ENCODE assay signal across 16 cellular contexts in genomic region chr10:93224005-93224779, GRCh38.
DNase-seq lines count a peak whose midpoint lies in the region; ATAC-seq and TF ChIP-seq lines count a peak whose summit lies in the region.
"Had no signal": no experiment of that assay in that cellular context is flagged by ENCODE, and none has a peak within 500 bp of the region (broad histone marks: within the 10 kb centered on the region; RNA-seq: fewer than 3 reads in every experiment).

No MANE protein-coding gene starts in this region.

- no peaks in the 10 kb centered on the region for H4K20me1 ChIP-seq in OCI-LY3 (ENCODE audit: insufficient read depth, low read length)

- ATAC-seq in GM18868 (IDR thresholded peaks at IDR 0.05; ENCODE audit: unreplicated experiment) = no peak
- no peak for ATAC-seq in GM19395 (IDR thresholded peaks at IDR 0.05; ENCODE audit: unreplicated experiment)
- ATAC-seq: left lobe of liver had no signal

- no peaks in the 10 kb centered on the region for H3K9me3 ChIP-seq in OCI-LY3 (ENCODE audit: insufficient read depth, low read length)
- H3K9me3 ChIP-seq: MG63 had no signal

- no peak overlapping the region for H2AFZ ChIP-seq in OCI-LY3 (ENCODE audit: low read depth, low read length)

- TF ChIP-seq CTCF in GM06990 (IDR thresholded peaks at IDR 0.05; ENCODE audit: insufficient read depth, low read length, poor library complexity, severe bottlenecking) (peak; percentile 36), OCI-LY3 (IDR thresholded peaks at IDR 0.05; ENCODE audit: low read depth, low read length) (peak; percentile 24; the same call in 1 of the 2 replicates)

- H3K36me3 ChIP-seq in GM06990 (ENCODE audit: control insufficient read depth, insufficient read depth, low read length) (no peaks in the 10 kb centered on the region), OCI-LY3 (replicated peaks; ENCODE audit: low read depth, low read length) (no peaks in the 10 kb centered on the region)
- H3K36me3 ChIP-seq: MG63 had no signal

- CTCF ChIA-PET in activated naive CD4-positive, alpha-beta T cell treated with anti-CD3 and anti-CD28 coated beads for 36 hours (lab: Charles Lee) = interaction anchor here (0.8 kb wide), 1 partner anchor 259 kb away, joined by 4 read pairs; no protein-coding TSS in a partner anchor

- no peak overlapping the region for H3K9ac ChIP-seq in OCI-LY3 (ENCODE audit: low read length)

- no peaks in the 10 kb centered on the region for H3K4me1 Mint-ChIP-seq in activated naive CD4-positive, alpha-beta T cell treated with anti-CD3 and anti-CD28 coated beads for 36 hours (ENCODE audit: low read depth)
- H3K4me1 Mint-ChIP-seq: activated naive CD4-positive, alpha-beta T cell treated with anti-CD3 and anti-CD28 coated beads, Interleukin-2, amount 10 ng/mL, durations not matched to agents 7 days and 5 days; naive B cell had no signal

- no peak overlapping the region for H3K4me2 ChIP-seq in OCI-LY3 (ENCODE audit: low read length)

- no peaks in the 10 kb centered on the region for H3K36me3 Mint-ChIP-seq in activated naive CD4-positive, alpha-beta T cell treated with anti-CD3 and anti-CD28 coated beads for 36 hours (ENCODE audit: low read depth)
- H3K36me3 Mint-ChIP-seq: activated naive CD4-positive, alpha-beta T cell treated with anti-CD3 and anti-CD28 coated beads, Interleukin-2, amount 10 ng/mL, durations not matched to agents 7 days and 5 days; naive B cell had no signal

- H3K27ac Mint-ChIP-seq in activated naive CD4-positive, alpha-beta T cell treated with anti-CD3 and anti-CD28 coated beads for 36 hours = no peak overlapping the region
- H3K27ac Mint-ChIP-seq: activated naive CD4-positive, alpha-beta T cell treated with anti-CD3 and anti-CD28 coated beads, Interleukin-2, amount 10 ng/mL, durations not matched to agents 7 days and 5 days had no signal

- peaks cover 2% of the 10 kb centered on the region; the same call in 1 of the 2 replicates for H3K27me3 ChIP-seq in GM06990 (replicated peaks; ENCODE audit: control insufficient read depth, insufficient read depth, low read length)
- no peaks in the 10 kb centered on the region for H3K27me3 ChIP-seq in OCI-LY3 (ENCODE audit: low read depth, low read length)
- H3K27me3 ChIP-seq: MG63 had no signal

- H3K4me3 ChIP-seq in GM06990 (replicated peaks; ENCODE audit: low read depth, low read length) (no peak overlapping the region), OCI-LY3 (ENCODE audit: low read length) (no peak overlapping the region)
- H3K4me3 ChIP-seq: MG63 had no signal

- H3K9me3 Mint-ChIP-seq in activated naive CD4-positive, alpha-beta T cell treated with anti-CD3 and anti-CD28 coated beads for 36 hours = no peaks in the 10 kb centered on the region
- H3K9me3 Mint-ChIP-seq: activated naive CD4-positive, alpha-beta T cell treated with anti-CD3 and anti-CD28 coated beads, Interleukin-2, amount 10 ng/mL, durations not matched to agents 7 days and 5 days had no signal

- H3K27me3 Mint-ChIP-seq in activated naive CD4-positive, alpha-beta T cell treated with anti-CD3 and anti-CD28 coated beads for 36 hours (ENCODE audit: low read depth) = no peaks in the 10 kb centered on the region
- H3K27me3 Mint-ChIP-seq: activated naive CD4-positive, alpha-beta T cell treated with anti-CD3 and anti-CD28 coated beads, Interleukin-2, amount 10 ng/mL, durations not matched to agents 7 days and 5 days had no signal

- in situ Hi-C loops in ACHN (cut with HindIII; ENCODE audit: low pct_ligation_motif_present, low pct_unique_long_range_greater_than_20kb, low sequenced_read_pairs) = no loop called here

- H3K79me2 ChIP-seq in OCI-LY3 (ENCODE audit: low read length) = no peaks in the 10 kb centered on the region

- H3K27ac ChIP-seq in OCI-LY3 (ENCODE audit: low read length) = no peak overlapping the region

- intact Hi-C loops in activated naive CD4-positive, alpha-beta T cell treated with anti-CD3 and anti-CD28 coated beads for 36 hours (cut with micrococcal nuclease) = no loop called here

- DNase-seq in ACHN (peak; percentile 12), GM06990 (ENCODE audit: extremely low read depth, insufficient read length) (no peak), glomerular visceral epithelial cell (ENCODE audit: extremely low spot score) (peak; percentile 8), retina (no peak)
- DNase-seq in activated naive CD4-positive, alpha-beta T cell treated with anti-CD3 and anti-CD28 coated beads for 36 hours = no peak
- DNase-seq: activated naive CD4-positive, alpha-beta T cell treated with anti-CD3 and anti-CD28 coated beads, Interleukin-2, amount 10 ng/mL, durations not matched to agents 7 days and 5 days; C1 segment of cervical spinal cord; head of caudate nucleus; MG63; naive B cell; stimulated activated CD4-positive, alpha-beta T cell treated with anti-CD3 and anti-CD28 coated beads, Interleukin-2, amount 100 ng/mL, for 24 hours; SW 1271 had no signal

- H3K4me1 ChIP-seq in OCI-LY3 (ENCODE audit: low read length) = no peaks in the 10 kb centered on the region

- no peak overlapping the region for H3K4me3 Mint-ChIP-seq in activated naive CD4-positive, alpha-beta T cell treated with anti-CD3 and anti-CD28 coated beads for 36 hours
- H3K4me3 Mint-ChIP-seq: activated naive CD4-positive, alpha-beta T cell treated with anti-CD3 and anti-CD28 coated beads, Interleukin-2, amount 10 ng/mL, durations not matched to agents 7 days and 5 days; naive B cell had no signal

Comparison
In these comparisons a context has a peak if more than half of its experiments do, and no peak if none do; other contexts are left out.
1. DNase-seq: peak in ACHN (single experiment) and glomerular visceral epithelial cell (single experiment); none in GM06990 (single experiment), activated naive CD4-positive, alpha-beta T cell treated with anti-CD3 and anti-CD28 coated beads for 36 hours (single experiment) and retina (single experiment).